Comparison of ENCODE assay signal across 2 cellular contexts in the genomic region with DNA sequence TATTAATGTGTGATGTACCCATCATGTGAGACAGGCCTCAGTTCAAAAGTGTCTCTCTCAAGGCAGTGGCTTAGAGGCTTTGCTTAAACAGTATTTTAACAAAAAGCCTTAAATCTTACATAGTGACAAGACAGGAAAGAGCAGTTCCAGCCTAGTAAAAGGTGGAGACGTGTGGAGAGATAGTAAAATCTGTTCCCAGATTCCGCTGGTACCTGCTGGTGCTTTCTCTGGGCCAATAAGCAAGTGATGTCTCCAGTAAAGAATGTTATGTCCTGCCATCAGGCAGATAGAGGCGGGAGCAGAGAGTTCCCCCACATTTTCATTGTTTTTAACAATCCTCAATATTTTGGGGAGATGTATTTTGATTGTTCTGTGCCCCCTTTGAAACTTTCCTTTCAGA.
TF ChIP-seq lines count a peak whose summit lies in the region.

No MANE protein-coding gene starts in this region.

TF ChIP-seq in GM23338, 12 proteins besides CTCF, POLR2A, EP300 and RAD21 (continued from another document):
- TF ChIP-seq, protein P1, sequence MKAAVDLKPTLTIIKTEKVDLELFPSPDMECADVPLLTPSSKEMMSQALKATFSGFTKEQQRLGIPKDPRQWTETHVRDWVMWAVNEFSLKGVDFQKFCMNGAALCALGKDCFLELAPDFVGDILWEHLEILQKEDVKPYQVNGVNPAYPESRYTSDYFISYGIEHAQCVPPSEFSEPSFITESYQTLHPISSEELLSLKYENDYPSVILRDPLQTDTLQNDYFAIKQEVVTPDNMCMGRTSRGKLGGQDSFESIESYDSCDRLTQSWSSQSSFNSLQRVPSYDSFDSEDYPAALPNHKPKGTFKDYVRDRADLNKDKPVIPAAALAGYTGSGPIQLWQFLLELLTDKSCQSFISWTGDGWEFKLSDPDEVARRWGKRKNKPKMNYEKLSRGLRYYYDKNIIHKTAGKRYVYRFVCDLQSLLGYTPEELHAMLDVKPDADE (IDR thresholded peaks at IDR 0.05) = no peak
- TF ChIP-seq, protein P2, sequence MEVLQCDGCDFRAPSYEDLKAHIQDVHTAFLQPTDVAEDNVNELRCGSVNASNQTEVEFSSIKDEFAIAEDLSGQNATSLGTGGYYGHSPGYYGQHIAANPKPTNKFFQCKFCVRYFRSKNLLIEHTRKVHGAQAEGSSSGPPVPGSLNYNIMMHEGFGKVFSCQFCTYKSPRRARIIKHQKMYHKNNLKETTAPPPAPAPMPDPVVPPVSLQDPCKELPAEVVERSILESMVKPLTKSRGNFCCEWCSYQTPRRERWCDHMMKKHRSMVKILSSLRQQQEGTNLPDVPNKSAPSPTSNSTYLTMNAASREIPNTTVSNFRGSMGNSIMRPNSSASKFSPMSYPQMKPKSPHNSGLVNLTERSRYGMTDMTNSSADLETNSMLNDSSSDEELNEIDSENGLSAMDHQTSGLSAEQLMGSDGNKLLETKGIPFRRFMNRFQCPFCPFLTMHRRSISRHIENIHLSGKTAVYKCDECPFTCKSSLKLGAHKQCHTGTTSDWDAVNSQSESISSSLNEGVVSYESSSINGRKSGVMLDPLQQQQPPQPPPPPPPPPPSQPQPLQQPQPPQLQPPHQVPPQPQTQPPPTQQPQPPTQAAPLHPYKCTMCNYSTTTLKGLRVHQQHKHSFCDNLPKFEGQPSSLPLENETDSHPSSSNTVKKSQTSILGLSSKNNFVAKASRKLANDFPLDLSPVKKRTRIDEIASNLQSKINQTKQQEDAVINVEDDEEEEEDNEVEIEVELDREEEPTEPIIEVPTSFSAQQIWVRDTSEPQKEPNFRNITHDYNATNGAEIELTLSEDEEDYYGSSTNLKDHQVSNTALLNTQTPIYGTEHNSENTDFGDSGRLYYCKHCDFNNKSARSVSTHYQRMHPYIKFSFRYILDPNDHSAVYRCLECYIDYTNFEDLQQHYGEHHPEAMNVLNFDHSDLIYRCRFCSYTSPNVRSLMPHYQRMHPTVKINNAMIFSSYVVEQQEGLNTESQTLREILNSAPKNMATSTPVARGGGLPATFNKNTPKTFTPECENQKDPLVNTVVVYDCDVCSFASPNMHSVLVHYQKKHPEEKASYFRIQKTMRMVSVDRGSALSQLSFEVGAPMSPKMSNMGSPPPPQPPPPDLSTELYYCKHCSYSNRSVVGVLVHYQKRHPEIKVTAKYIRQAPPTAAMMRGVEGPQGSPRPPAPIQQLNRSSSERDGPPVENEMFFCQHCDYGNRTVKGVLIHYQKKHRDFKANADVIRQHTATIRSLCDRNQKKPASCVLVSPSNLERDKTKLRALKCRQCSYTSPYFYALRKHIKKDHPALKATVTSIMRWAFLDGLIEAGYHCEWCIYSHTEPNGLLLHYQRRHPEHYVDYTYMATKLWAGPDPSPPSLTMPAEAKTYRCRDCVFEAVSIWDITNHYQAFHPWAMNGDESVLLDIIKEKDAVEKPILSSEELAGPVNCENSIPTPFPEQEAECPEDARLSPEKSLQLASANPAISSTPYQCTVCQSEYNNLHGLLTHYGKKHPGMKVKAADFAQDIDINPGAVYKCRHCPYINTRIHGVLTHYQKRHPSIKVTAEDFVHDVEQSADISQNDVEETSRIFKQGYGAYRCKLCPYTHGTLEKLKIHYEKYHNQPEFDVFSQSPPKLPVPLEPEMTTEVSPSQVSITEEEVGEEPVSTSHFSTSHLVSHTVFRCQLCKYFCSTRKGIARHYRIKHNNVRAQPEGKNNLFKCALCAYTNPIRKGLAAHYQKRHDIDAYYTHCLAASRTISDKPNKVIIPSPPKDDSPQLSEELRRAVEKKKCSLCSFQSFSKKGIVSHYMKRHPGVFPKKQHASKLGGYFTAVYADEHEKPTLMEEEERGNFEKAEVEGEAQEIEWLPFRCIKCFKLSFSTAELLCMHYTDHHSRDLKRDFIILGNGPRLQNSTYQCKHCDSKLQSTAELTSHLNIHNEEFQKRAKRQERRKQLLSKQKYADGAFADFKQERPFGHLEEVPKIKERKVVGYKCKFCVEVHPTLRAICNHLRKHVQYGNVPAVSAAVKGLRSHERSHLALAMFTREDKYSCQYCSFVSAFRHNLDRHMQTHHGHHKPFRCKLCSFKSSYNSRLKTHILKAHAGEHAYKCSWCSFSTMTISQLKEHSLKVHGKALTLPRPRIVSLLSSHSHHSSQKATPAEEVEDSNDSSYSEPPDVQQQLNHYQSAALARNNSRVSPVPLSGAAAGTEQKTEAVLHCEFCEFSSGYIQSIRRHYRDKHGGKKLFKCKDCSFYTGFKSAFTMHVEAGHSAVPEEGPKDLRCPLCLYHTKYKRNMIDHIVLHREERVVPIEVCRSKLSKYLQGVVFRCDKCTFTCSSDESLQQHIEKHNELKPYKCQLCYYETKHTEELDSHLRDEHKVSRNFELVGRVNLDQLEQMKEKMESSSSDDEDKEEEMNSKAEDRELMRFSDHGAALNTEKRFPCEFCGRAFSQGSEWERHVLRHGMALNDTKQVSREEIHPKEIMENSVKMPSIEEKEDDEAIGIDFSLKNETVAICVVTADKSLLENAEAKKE (CRISPR knock-in tag; IDR thresholded peaks at IDR 0.05) = no peak
- no peak for TF ChIP-seq REST (IDR thresholded peaks at IDR 0.05; ENCODE audit: unreplicated experiment)

TF ChIP-seq in K562, 482 proteins besides CTCF, POLR2A, EP300 and RAD21 (continued from another document):
- TF ChIP-seq ELF2 (CRISPR knock-in tag; IDR thresholded peaks at IDR 0.05) (no peak), CREB1 (IDR thresholded peaks at IDR 0.05) (no peak), CREB1 (CRISPR knock-in tag; IDR thresholded peaks at IDR 0.05) (no peak), ZNF79 (CRISPR knock-in tag; IDR thresholded peaks at IDR 0.05; ENCODE audit: low read depth) (no peak), NFYB (IDR thresholded peaks at IDR 0.05; ENCODE audit: extremely low read depth, insufficient read length) (no peak), HNRNPUL1 (IDR thresholded peaks at IDR 0.05; ENCODE audit: low read length) (no peak), ZFP1 (CRISPR knock-in tag; IDR thresholded peaks at IDR 0.05) (no peak), CBFA2T2 (conservative IDR thresholded peaks at IDR 0.05) (0 out of 2 replicates have a peak, but pooled peaks have one; percentile 6)
- TF ChIP-seq, protein P3, sequence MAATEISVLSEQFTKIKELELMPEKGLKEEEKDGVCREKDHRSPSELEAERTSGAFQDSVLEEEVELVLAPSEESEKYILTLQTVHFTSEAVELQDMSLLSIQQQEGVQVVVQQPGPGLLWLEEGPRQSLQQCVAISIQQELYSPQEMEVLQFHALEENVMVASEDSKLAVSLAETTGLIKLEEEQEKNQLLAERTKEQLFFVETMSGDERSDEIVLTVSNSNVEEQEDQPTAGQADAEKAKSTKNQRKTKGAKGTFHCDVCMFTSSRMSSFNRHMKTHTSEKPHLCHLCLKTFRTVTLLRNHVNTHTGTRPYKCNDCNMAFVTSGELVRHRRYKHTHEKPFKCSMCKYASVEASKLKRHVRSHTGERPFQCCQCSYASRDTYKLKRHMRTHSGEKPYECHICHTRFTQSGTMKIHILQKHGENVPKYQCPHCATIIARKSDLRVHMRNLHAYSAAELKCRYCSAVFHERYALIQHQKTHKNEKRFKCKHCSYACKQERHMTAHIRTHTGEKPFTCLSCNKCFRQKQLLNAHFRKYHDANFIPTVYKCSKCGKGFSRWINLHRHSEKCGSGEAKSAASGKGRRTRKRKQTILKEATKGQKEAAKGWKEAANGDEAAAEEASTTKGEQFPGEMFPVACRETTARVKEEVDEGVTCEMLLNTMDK (IDR thresholded peaks at IDR 0.05; ENCODE audit: borderline replicate concordance, insufficient read depth, low read depth, low read length, poor library complexity, severe bottlenecking) = no peak
